ENCODE assay signal across 8 cellular contexts in genomic region chr11:115170133-115170815, GRCh38.
DNase-seq lines count a peak whose midpoint lies in the region; ATAC-seq, FAIRE-seq and TF ChIP-seq lines count a peak whose summit lies in the region.

No MANE protein-coding gene starts in this region.

- in situ Hi-C loops in KBM-7 (cut with MboI; ENCODE audit: low pct_unique_long_range_greater_than_20kb, low sequenced_read_pairs) = no loop called here

- H3K27ac Mint-ChIP-seq in activated CD4-positive, alpha-beta T cell treated with anti-CD3 and anti-CD28 coated beads, Interleukin-2, amount 10 ng/mL, durations not matched to agents 24 days and 14 days = peak overlapping the region; percentile 51
- H3K27ac Mint-ChIP-seq in activated CD8-positive, alpha-beta T cell treated with anti-CD3 and anti-CD28 coated beads for 36 hours = no peak overlapping the region
- no peak overlapping the region for H3K27ac Mint-ChIP-seq in naive thymus-derived CD4-positive, alpha-beta T cell

- peak; percentile 52 for FAIRE-seq in kidney (lab: Jason Lieb, UNC)

- no peaks in the 10 kb centered on the region for H3K4me1 ChIP-seq in kidney (ENCODE audit: control insufficient read depth in 1 of 2, insufficient read depth in 1 of 2, low read depth in 1 of 2, low read length in 2 of 2)
- no peaks in the 10 kb centered on the region for H3K4me1 ChIP-seq in naive thymus-derived CD4-positive, alpha-beta T cell (ENCODE audit: control insufficient read depth in 2 of 2, insufficient read depth in 2 of 2, low read length in 2 of 2)

- no peak overlapping the region for H3K9ac ChIP-seq in kidney (ENCODE audit: low read length in 2 of 2)

- no peaks in the 10 kb centered on the region for H3K36me3 ChIP-seq in kidney (ENCODE audit: control insufficient read depth in 1 of 2, insufficient read depth in 2 of 2, low read length in 2 of 2)
- H3K36me3 ChIP-seq in naive thymus-derived CD4-positive, alpha-beta T cell (ENCODE audit: control insufficient read depth in 2 of 3, insufficient read depth in 3 of 3, low read length in 3 of 3) = no peaks in the 10 kb centered on the region

- CTCF ChIA-PET in activated CD8-positive, alpha-beta T cell treated with anti-CD3 and anti-CD28 coated beads for 36 hours (lab: Charles Lee) = interaction anchor here (0.9 to 1.6 kb wide), 2 partner anchors 14 to 58 kb away, joined by 3 to 4 read pairs; no protein-coding TSS in a partner anchor
- CTCF ChIA-PET in naive thymus-derived CD4-positive, alpha-beta T cell (lab: Charles Lee) = interaction anchor here (1.0 kb wide), 1 partner anchor 11 kb away, joined by 3 read pairs; no protein-coding TSS in a partner anchor

- H3K4me3 ChIP-seq in kidney (ENCODE audit: low read length in 2 of 2) = no peak overlapping the region
- no peak overlapping the region for H3K4me3 ChIP-seq in naive thymus-derived CD4-positive, alpha-beta T cell (ENCODE audit: low read length)

- H3K4me3 Mint-ChIP-seq in activated CD4-positive, alpha-beta T cell treated with anti-CD3 and anti-CD28 coated beads, Interleukin-2, amount 10 ng/mL, durations not matched to agents 24 days and 14 days = no peak overlapping the region
- H3K4me3 Mint-ChIP-seq in activated CD8-positive, alpha-beta T cell treated with anti-CD3 and anti-CD28 coated beads for 36 hours = no peak overlapping the region
- H3K4me3 Mint-ChIP-seq in naive thymus-derived CD4-positive, alpha-beta T cell = no peak overlapping the region

- no peaks in the 10 kb centered on the region for H3K36me3 Mint-ChIP-seq in activated CD4-positive, alpha-beta T cell treated with anti-CD3 and anti-CD28 coated beads, Interleukin-2, amount 10 ng/mL, durations not matched to agents 24 days and 14 days (ENCODE audit: low read depth)
- H3K36me3 Mint-ChIP-seq in activated CD8-positive, alpha-beta T cell treated with anti-CD3 and anti-CD28 coated beads for 36 hours (ENCODE audit: low read depth) = no peaks in the 10 kb centered on the region
- no peaks in the 10 kb centered on the region for H3K36me3 Mint-ChIP-seq in naive thymus-derived CD4-positive, alpha-beta T cell

- no peak for ATAC-seq in activated CD8-positive, alpha-beta T cell treated with anti-CD3 and anti-CD28 coated beads for 36 hours
- ATAC-seq in sciatic nerve (no peak), HG03045 (IDR thresholded peaks at IDR 0.05; ENCODE audit: unreplicated experiment) (no peak)
- no peak for ATAC-seq in naive thymus-derived CD4-positive, alpha-beta T cell

- no peaks in the 10 kb centered on the region for H3K9me3 ChIP-seq in kidney (ENCODE audit: control insufficient read depth in 1 of 2, low read length in 2 of 2)
- no peaks in the 10 kb centered on the region for H3K9me3 ChIP-seq in naive thymus-derived CD4-positive, alpha-beta T cell (ENCODE audit: control insufficient read depth in 2 of 3, low read length in 3 of 3)

- H3K27me3 ChIP-seq in naive thymus-derived CD4-positive, alpha-beta T cell (ENCODE audit: control insufficient read depth in 2 of 2, insufficient read depth in 2 of 2, low read length in 2 of 2) = no peaks in the 10 kb centered on the region

- peak; percentile 62 for TF ChIP-seq CTCF in activated CD8-positive, alpha-beta T cell treated with anti-CD3 and anti-CD28 coated beads for 36 hours (IDR thresholded peaks at IDR 0.05)
- peak; percentile 68 for TF ChIP-seq CTCF in kidney (IDR thresholded peaks at IDR 0.05; ENCODE audit: borderline replicate concordance, extremely low read depth, insufficient read depth)

- peaks cover 6% of the 10 kb centered on the region for H3K27me3 Mint-ChIP-seq in activated CD4-positive, alpha-beta T cell treated with anti-CD3 and anti-CD28 coated beads, Interleukin-2, amount 10 ng/mL, durations not matched to agents 24 days and 14 days
- peaks cover 1% of the 10 kb centered on the region for H3K27me3 Mint-ChIP-seq in activated CD8-positive, alpha-beta T cell treated with anti-CD3 and anti-CD28 coated beads for 36 hours
- H3K27me3 Mint-ChIP-seq in naive thymus-derived CD4-positive, alpha-beta T cell = peaks cover 8 to 31% (median 10%) of the 10 kb centered on the region in 5 donors

- H3K9me3 Mint-ChIP-seq in activated CD4-positive, alpha-beta T cell treated with anti-CD3 and anti-CD28 coated beads, Interleukin-2, amount 10 ng/mL, durations not matched to agents 24 days and 14 days = no peaks in the 10 kb centered on the region
- no peaks in the 10 kb centered on the region for H3K9me3 Mint-ChIP-seq in activated CD8-positive, alpha-beta T cell treated with anti-CD3 and anti-CD28 coated beads for 36 hours
- peaks cover 0 to 5% (median 0%) of the 10 kb centered on the region in 11 donors for H3K9me3 Mint-ChIP-seq in naive thymus-derived CD4-positive, alpha-beta T cell

- DNase-seq in activated CD4-positive, alpha-beta T cell treated with anti-CD3 and anti-CD28 coated beads, Interleukin-2, amount 10 ng/mL, durations not matched to agents 24 days and 14 days = peak; percentile 67
- DNase-seq in activated CD4-positive, alpha-beta T cell treated with anti-CD3 and anti-CD28 coated beads, Interleukin-2, amount 50 U/mL, for 4 hours = no peak
- DNase-seq in KBM-7 (peak; percentile 11), kidney (no peak), sciatic nerve (ENCODE audit: low spot score) (no peak)
- peak; percentile 45 for DNase-seq in activated CD8-positive, alpha-beta T cell treated with anti-CD3 and anti-CD28 coated beads for 36 hours
- DNase-seq in naive thymus-derived CD4-positive, alpha-beta T cell = no peak

- no peak overlapping the region for H3K27ac ChIP-seq in kidney (ENCODE audit: low read depth in 2 of 2, low read length in 2 of 2)
- no peak overlapping the region for H3K27ac ChIP-seq in naive thymus-derived CD4-positive, alpha-beta T cell (ENCODE audit: low read depth, low read length)

- H3K4me1 Mint-ChIP-seq in activated CD4-positive, alpha-beta T cell treated with anti-CD3 and anti-CD28 coated beads, Interleukin-2, amount 10 ng/mL, durations not matched to agents 24 days and 14 days = no peaks in the 10 kb centered on the region
- no peaks in the 10 kb centered on the region for H3K4me1 Mint-ChIP-seq in activated CD8-positive, alpha-beta T cell treated with anti-CD3 and anti-CD28 coated beads for 36 hours (ENCODE audit: low read depth)
- no peaks in the 10 kb centered on the region for H3K4me1 Mint-ChIP-seq in naive thymus-derived CD4-positive, alpha-beta T cell

- intact Hi-C loops in activated CD4-positive, alpha-beta T cell treated with anti-CD3 and anti-CD28 coated beads, Interleukin-2, amount 10 ng/mL, durations not matched to agents 24 days and 14 days (cut with micrococcal nuclease) = no loop called here
- intact Hi-C loops in activated CD8-positive, alpha-beta T cell treated with anti-CD3 and anti-CD28 coated beads for 36 hours (cut with micrococcal nuclease) = no loop called here
- intact Hi-C loops in kidney (cut with DNase I) = no loop called here
- intact Hi-C loops in sciatic nerve (cut with DNase I) = no loop called here
- intact Hi-C loops in naive thymus-derived CD4-positive, alpha-beta T cell (cut with micrococcal nuclease) = no loop called here

- POLR2A ChIA-PET in activated CD8-positive, alpha-beta T cell treated with anti-CD3 and anti-CD28 coated beads for 36 hours (lab: Charles Lee) = no interaction called here
- POLR2A ChIA-PET in naive thymus-derived CD4-positive, alpha-beta T cell (lab: Charles Lee) = no interaction called here

Comparison
In these comparisons a context has a peak if more than half of its experiments do, and no peak if none do; other contexts are left out.
1. DNase-seq: peak in activated CD4-positive, alpha-beta T cell treated with anti-CD3 and anti-CD28 coated beads, Interleukin-2, amount 10 ng/mL, durations not matched to agents 24 days and 14 days (single experiment), KBM-7 (single experiment) and activated CD8-positive, alpha-beta T cell treated with anti-CD3 and anti-CD28 coated beads for 36 hours (single experiment); none in activated CD4-positive, alpha-beta T cell treated with anti-CD3 and anti-CD28 coated beads, Interleukin-2, amount 50 U/mL, for 4 hours (0 of 2), kidney (single experiment), sciatic nerve (single experiment) and naive thymus-derived CD4-positive, alpha-beta T cell (0 of 9).